Comparison of ENCODE assay signal across 8 cellular contexts in genomic region chr19:45450042-45450380, GRCh38. TPM values are rescaled to one million over a fixed set of nuclear protein-coding genes. Genes with fewer than 3 reads are reported as not detected.
A peak's percentile ranks its signal among the peaks of the same experiment; 100 is the strongest.
DNase-seq lines count a peak whose midpoint lies in the region; ATAC-seq and TF ChIP-seq lines count a peak whose summit lies in the region.

No MANE protein-coding gene starts in this region.

- no peaks in the 10 kb centered on the region for H3K9me3 ChIP-seq in CD8-positive, alpha-beta T cell (ENCODE audit: low read length)
- H3K9me3 ChIP-seq in breast epithelium (no peaks in the 10 kb centered on the region), mononuclear cell (ENCODE audit: low read depth, low read length) (no peaks in the 10 kb centered on the region)

- CTCF ChIA-PET in CD8-positive, alpha-beta T cell (lab: Charles Lee): interaction anchor here (1.0 to 3.9 kb wide), 6 partner anchors 10 to 36 kb away, joined by 3 to 29 read pairs (median 6); no protein-coding TSS in a partner anchor

- H3K4me1 ChIP-seq in CD8-positive, alpha-beta T cell (ENCODE audit: insufficient read depth, low read length): peaks cover 25% of the 10 kb centered on the region
- H3K4me1 ChIP-seq in breast epithelium (peaks cover 4 to 9% of the 10 kb centered on the region in 2 donors), mononuclear cell (ENCODE audit: insufficient read depth, low read length) (peaks cover 54% of the 10 kb centered on the region)

- H3K27ac ChIP-seq in CD8-positive, alpha-beta T cell (ENCODE audit: low read depth, low read length): peak overlapping the region; percentile 99
- H3K27ac ChIP-seq in breast epithelium: peak overlapping the region; percentile 86 to 100

- no peaks in the 10 kb centered on the region for H3K27me3 Mint-ChIP-seq in CD8-positive, alpha-beta T cell (ENCODE audit: low read depth)
- H3K27me3 Mint-ChIP-seq in IgD-negative memory B cell: no peaks in the 10 kb centered on the region

- peak overlapping the region; percentile 97 for H3K27ac Mint-ChIP-seq in CD8-positive, alpha-beta T cell
- peak overlapping the region; percentile 97 to 98 (median 98) for H3K27ac Mint-ChIP-seq in IgD-negative memory B cell

- no peak for TF ChIP-seq CTCF in CD8-positive, alpha-beta T cell (IDR thresholded peaks at IDR 0.05)
- TF ChIP-seq CTCF in breast epithelium (IDR thresholded peaks at IDR 0.05): no peak

- H3K27me3 ChIP-seq in CD8-positive, alpha-beta T cell (ENCODE audit: insufficient read depth, low read length): no peaks in the 10 kb centered on the region
- no peaks in the 10 kb centered on the region for H3K27me3 ChIP-seq in breast epithelium
- H3K27me3 ChIP-seq in mononuclear cell (ENCODE audit: insufficient read depth, low read length): peaks cover 3% of the 10 kb centered on the region

- ATAC-seq in CD8-positive, alpha-beta T cell: peak; percentile 19
- ATAC-seq in GM18520 (IDR thresholded peaks at IDR 0.05; ENCODE audit: unreplicated experiment) (no peak), HG03175 (IDR thresholded peaks at IDR 0.05; ENCODE audit: unreplicated experiment) (no peak), HG03108 (IDR thresholded peaks at IDR 0.05; ENCODE audit: unreplicated experiment) (no peak)

- intact Hi-C loops in CD8-positive, alpha-beta T cell (cut with DNase I, micrococcal nuclease): loop anchor here (1.0 kb wide), 3 partner anchors 11 to 28 kb away; partner anchors contain the start of gene FOSB (in 1 of the 2)
- intact Hi-C loops in breast epithelium (cut with DNase I; ENCODE audit: low total_unique reads): no loop called here

- H3K4me1 Mint-ChIP-seq in CD8-positive, alpha-beta T cell (ENCODE audit: low read depth): peaks cover 46% of the 10 kb centered on the region
- peaks cover 30 to 38% (median 32%) of the 10 kb centered on the region in 3 donors for H3K4me1 Mint-ChIP-seq in IgD-negative memory B cell

- peaks cover 2% of the 10 kb centered on the region for H3K36me3 Mint-ChIP-seq in CD8-positive, alpha-beta T cell
- H3K36me3 Mint-ChIP-seq in IgD-negative memory B cell: peaks cover 5% of the 10 kb centered on the region

- peak overlapping the region; percentile 94 for H3K4me3 Mint-ChIP-seq in CD8-positive, alpha-beta T cell
- H3K4me3 Mint-ChIP-seq in IgD-negative memory B cell: peak overlapping the region; percentile 85 to 98 (median 96)

- H3K4me3 ChIP-seq in CD8-positive, alpha-beta T cell (ENCODE audit: low read depth, low read length): peak overlapping the region; percentile 58
- peak overlapping the region; percentile 57 to 87 (median 68) for H3K4me3 ChIP-seq in breast epithelium
- H3K4me3 ChIP-seq in mononuclear cell (ENCODE audit: low read length): peak overlapping the region; percentile 56

- DNase-seq in CD8-positive, alpha-beta T cell: peak in 4 of 7 experiments; percentile 25 to 40 (median 31)
- DNase-seq in breast epithelium (ENCODE audit: low spot score in 2 of 2): no peak
- no peak for DNase-seq in stimulated activated CD4-positive, alpha-beta T cell treated with anti-CD3 and anti-CD28 coated beads, Interleukin-4, amount 100 ng/mL, for 4 hours

- H3K36me3 ChIP-seq in CD8-positive, alpha-beta T cell (ENCODE audit: insufficient read depth, low read length): no peaks in the 10 kb centered on the region
- H3K36me3 ChIP-seq in breast epithelium: no peaks in the 10 kb centered on the region

- POLR2A ChIA-PET in CD8-positive, alpha-beta T cell (lab: Charles Lee): interaction anchor here (0.7 to 2.5 kb wide), 4 partner anchors 17 to 66 kb away, joined by 3 to 17 read pairs (median 6); partner anchors contain the start of gene FOSB

- no peaks in the 10 kb centered on the region for H3K9me3 Mint-ChIP-seq in CD8-positive, alpha-beta T cell
- H3K9me3 Mint-ChIP-seq in IgD-negative memory B cell: no peaks in the 10 kb centered on the region

- TF ChIP-seq POLR2A in breast epithelium (IDR thresholded peaks at IDR 0.05): no peak

RNA-seq across cellular contexts. Expression of gene FOSB, which starts 17.8 kb away (rescaled TPM):
- 100 to 1,000 TPM; 625 to 631 TPM for total RNA-seq in CD8-positive, alpha-beta T cell
- polyA plus RNA-seq in IgD-negative memory B cell: 48.1 TPM
- total RNA-seq in breast epithelium (100 to 1,000 TPM in 1 of 3 donors, 10 to 100 TPM in 2; 29.8 to 109 (median 38.4) TPM), mononuclear cell (337 TPM)

RNA-seq across cellular contexts. Expression of gene ERCC1, which starts 26.3 kb away (rescaled TPM):
- 10 to 100 TPM; 28.7 to 31.5 TPM for total RNA-seq in CD8-positive, alpha-beta T cell
- 50.2 TPM for polyA plus RNA-seq in IgD-negative memory B cell
- total RNA-seq in breast epithelium: 10 to 100 TPM; 89.9 to 96.7 (median 91.2) TPM
- total RNA-seq in mononuclear cell: 33.6 TPM

RNA-seq across cellular contexts. Expression of gene POLR1G, which starts 43.6 kb away (rescaled TPM):
- under 1 TPM; 0.27 to 0.44 TPM for total RNA-seq in CD8-positive, alpha-beta T cell
- polyA plus RNA-seq in IgD-negative memory B cell: 2.2 TPM
- 1 to 10 TPM; 2.6 to 6.9 (median 5.3) TPM for total RNA-seq in breast epithelium
- total RNA-seq in mononuclear cell: 0.10 TPM

RNA-seq across cellular contexts. Expression of gene PPP1R13L, which starts 45.1 kb away (rescaled TPM):
- 1 to 10 TPM; 2.5 to 3.6 TPM for total RNA-seq in CD8-positive, alpha-beta T cell
- 1.6 TPM for polyA plus RNA-seq in IgD-negative memory B cell
- total RNA-seq in breast epithelium (10 to 100 TPM in 2 of 3 donors, 1 to 10 TPM in 1; 3.4 to 45.1 (median 34.7) TPM), mononuclear cell (0.52 TPM)

RNA-seq across cellular contexts. Expression of gene RTN2, which starts 46.8 kb away (rescaled TPM):
- 1 to 10 TPM in 1 of 2 experiments, under 1 TPM in 1; 0.64 to 1.3 TPM for total RNA-seq in CD8-positive, alpha-beta T cell
- 0.71 TPM for polyA plus RNA-seq in IgD-negative memory B cell
- total RNA-seq in breast epithelium (10 to 100 TPM in 1 of 3 donors, 1 to 10 TPM in 2; 5.9 to 15.1 (median 7.2) TPM), mononuclear cell (1.5 TPM)

Comparison
In these comparisons a context has a peak if more than half of its experiments do, and no peak if none do; other contexts are left out.
1. DNase-seq: peak in CD8-positive, alpha-beta T cell (4 of 7); none in breast epithelium (0 of 2) and stimulated activated CD4-positive, alpha-beta T cell treated with anti-CD3 and anti-CD28 coated beads, Interleukin-4, amount 100 ng/mL, for 4 hours (0 of 2).
2. Peak in every context shown above with its lines, with median percentiles within 50 percentile points of each other: H3K4me3 ChIP-seq.